ENCODE assay signal across 8 cellular contexts in the genomic region with DNA sequence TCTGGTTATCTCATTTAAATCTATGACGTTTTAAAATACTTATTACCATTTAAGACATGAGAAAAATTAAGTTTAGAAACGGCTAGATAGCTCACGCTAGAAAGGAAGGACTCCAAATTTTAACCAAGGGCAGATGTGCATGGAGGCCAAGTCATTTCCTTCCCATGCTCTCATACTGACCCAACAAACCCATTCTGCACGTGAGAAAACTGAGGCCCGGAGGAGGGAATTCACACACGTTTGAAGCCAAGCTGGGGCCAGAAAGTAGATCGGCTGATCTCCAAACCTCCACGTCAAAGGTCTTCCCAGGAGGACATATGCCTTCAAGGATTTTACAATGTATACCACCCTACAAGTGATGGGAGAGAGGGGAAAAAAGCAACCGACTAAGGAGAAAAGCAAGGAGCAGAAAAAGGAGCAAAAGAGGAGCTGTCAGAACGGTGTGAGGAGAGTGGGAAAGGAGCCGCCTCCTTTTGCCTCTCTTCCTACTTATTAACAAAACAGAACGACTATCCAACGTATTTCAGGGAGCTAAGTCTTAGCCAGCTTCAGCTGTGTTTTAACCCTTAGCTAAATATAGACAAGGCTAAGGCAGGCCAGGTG. TPM values are rescaled to one million over a fixed set of nuclear protein-coding genes. Genes with fewer than 3 reads are reported as not detected.
DNase-seq lines count a peak whose midpoint lies in the region; ATAC-seq and TF ChIP-seq lines count a peak whose summit lies in the region.

No MANE protein-coding gene starts in this region.

- no peaks in the 10 kb centered on the region; the same call in 1 of the 2 replicates for H4K20me1 ChIP-seq in SK-N-SH (ENCODE audit: insufficient read depth)

- no peaks in the 10 kb centered on the region for H3K27me3 Mint-ChIP-seq in progenitor cell of endocrine pancreas

- peaks cover 13% of the 10 kb centered on the region for H3K36me3 Mint-ChIP-seq in progenitor cell of endocrine pancreas (ENCODE audit: insufficient read depth)

- peak overlapping the region; percentile 78 for H3K4me2 ChIP-seq in SK-N-SH

- POLR2A ChIA-PET in SK-N-SH (lab: Yijun Ruan, JAX) = interaction anchor here (1.1 to 1.4 kb wide), 3 partner anchors 28 to 448 kb away, joined by 3 to 7 read pairs (median 4); partner anchors contain the start of genes DNAJC12 and HNRNPH3

- CTCF ChIA-PET in SK-N-SH (lab: Yijun Ruan, JAX) = interaction anchor here (0.7 to 1.9 kb wide), 5 partner anchors 18 to 523 kb away, joined by 3 to 7 read pairs (median 3); partner anchors contain the start of genes PBLD and RUFY2

- H3K9me3 Mint-ChIP-seq in progenitor cell of endocrine pancreas (ENCODE audit: low read depth) = no peaks in the 10 kb centered on the region

- H2AFZ ChIP-seq in SK-N-SH (ENCODE audit: low read depth) = peak overlapping the region; percentile 100

- no peaks in the 10 kb centered on the region; a peak in 1 of 4 replicates for H3K4me1 ChIP-seq in SK-N-SH (ENCODE audit: control insufficient read depth in 1 of 2, insufficient read depth in 2 of 2, low read depth in 1 of 2, low read length in 1 of 2)

- in situ Hi-C loops in GM13976 (cut with MboI; ENCODE audit: low sequenced_read_pairs, unreplicated experiment) = no loop called here

- H3K9me2 ChIP-seq in SK-N-SH = no peaks in the 10 kb centered on the region

- TF ChIP-seq RAD21 in SK-N-SH (IDR thresholded peaks at IDR 0.05; ENCODE audit: low read length) = no peak

- peaks cover 18 to 22% of the 10 kb centered on the region in 2 experiments for H3K36me3 ChIP-seq in SK-N-SH (replicated peaks in 1 of 2; ENCODE audit: control insufficient read depth in 1 of 2, insufficient read depth in 2 of 2, low read length in 1 of 2)

- H3K27ac ChIP-seq in SK-N-SH (ENCODE audit: low read depth in 2 of 2, low read length in 1 of 2) = peak overlapping the region; percentile 86

- peaks cover 8% of the 10 kb centered on the region for H3K4me1 Mint-ChIP-seq in progenitor cell of endocrine pancreas (ENCODE audit: low read depth)

- peaks cover 15% of the 10 kb centered on the region for H3F3A ChIP-seq in SK-N-SH (replicated peaks; ENCODE audit: insufficient read depth)

- H3K27ac Mint-ChIP-seq in progenitor cell of endocrine pancreas = peak overlapping the region; percentile 97

- H3K79me2 ChIP-seq in SK-N-SH (ENCODE audit: insufficient read depth) = peaks cover 38% of the 10 kb centered on the region

- H3K9ac ChIP-seq in SK-N-SH = peak overlapping the region; percentile 75

- no peaks in the 10 kb centered on the region for H3K9me3 ChIP-seq in SK-N-SH

- peak overlapping the region; percentile 69 to 72 for H3K4me3 ChIP-seq in SK-N-SH (ENCODE audit: low read depth in 2 of 2, low read length in 1 of 2)

- no peak for TF ChIP-seq EP300 in SK-N-SH (IDR thresholded peaks at IDR 0.05; ENCODE audit: borderline replicate concordance in 1 of 2, low read depth in 1 of 2, low read length in 1 of 2)

- H3K27me3 ChIP-seq in SK-N-SH (ENCODE audit: insufficient read depth) = no peaks in the 10 kb centered on the region

- no peak for TF ChIP-seq CTCF in GM13976 (IDR thresholded peaks at IDR 0.05; ENCODE audit: borderline replicate concordance, control extremely low read depth, extremely low read depth, insufficient read depth, missing control alignments)
- no peak for TF ChIP-seq CTCF in SK-N-SH (IDR thresholded peaks at IDR 0.05)
- TF ChIP-seq CTCF in progenitor cell of endocrine pancreas (IDR thresholded peaks at IDR 0.05; ENCODE audit: unreplicated experiment) = no peak
- no peak for TF ChIP-seq CTCF in omental fat pad (IDR thresholded peaks at IDR 0.05)

- DNase-seq in GM13976 (ENCODE audit: low spot score) (peak; percentile 31), SK-N-SH (no peak), fibroblast of peridontal ligament (ENCODE audit: extremely low read depth) (peak; percentile 58), progenitor cell of endocrine pancreas (ENCODE audit: low spot score, unreplicated experiment) (no peak), NCI-H2029 treated with DMSO at 0.1 percent for 48 hours (lab: John Stamatoyannopoulos, UW) (no peak), omental fat pad (ENCODE audit: low spot score) (no peak), NCI-H1436 treated with DMSO at 0.1 percent for 48 hours (lab: John Stamatoyannopoulos, UW) (no peak)

- no peak for ATAC-seq in omental fat pad (ENCODE audit: low FRiP score)
- no peak for ATAC-seq in GM21360 (IDR thresholded peaks at IDR 0.05; ENCODE audit: unreplicated experiment)

- WGBS in SK-N-SH (ENCODE audit: low lambda C conversion rate) = 46% methylated on average over 13 of the region's 13 CpGs

- H3K4me3 Mint-ChIP-seq in progenitor cell of endocrine pancreas (ENCODE audit: low read depth) = peak overlapping the region; percentile 89

TF ChIP-seq in SK-N-SH, 30 proteins besides CTCF, POLR2A, EP300 and RAD21:
- TF ChIP-seq, protein P1, sequence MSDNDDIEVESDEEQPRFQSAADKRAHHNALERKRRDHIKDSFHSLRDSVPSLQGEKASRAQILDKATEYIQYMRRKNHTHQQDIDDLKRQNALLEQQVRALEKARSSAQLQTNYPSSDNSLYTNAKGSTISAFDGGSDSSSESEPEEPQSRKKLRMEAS (IDR thresholded peaks at IDR 0.05; ENCODE audit: low read depth) = no peak
- TF ChIP-seq FOSL2 (IDR thresholded peaks at IDR 0.05; ENCODE audit: borderline replicate concordance, low read depth) = no peak
- TF ChIP-seq GABPA (IDR thresholded peaks at IDR 0.05; ENCODE audit: low read depth) = no peak
- no peak for TF ChIP-seq JUND (IDR thresholded peaks at IDR 0.05)
- no peak for TF ChIP-seq TCF12 (IDR thresholded peaks at IDR 0.05)
- no peak for TF ChIP-seq MXI1 (IDR thresholded peaks at IDR 0.05; ENCODE audit: low read depth, low read length)
- TF ChIP-seq, protein P2, sequence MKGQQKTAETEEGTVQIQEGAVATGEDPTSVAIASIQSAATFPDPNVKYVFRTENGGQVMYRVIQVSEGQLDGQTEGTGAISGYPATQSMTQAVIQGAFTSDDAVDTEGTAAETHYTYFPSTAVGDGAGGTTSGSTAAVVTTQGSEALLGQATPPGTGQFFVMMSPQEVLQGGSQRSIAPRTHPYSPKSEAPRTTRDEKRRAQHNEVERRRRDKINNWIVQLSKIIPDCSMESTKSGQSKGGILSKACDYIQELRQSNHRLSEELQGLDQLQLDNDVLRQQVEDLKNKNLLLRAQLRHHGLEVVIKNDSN (IDR thresholded peaks at IDR 0.05; ENCODE audit: borderline replicate concordance, low read depth) = no peak
- no peak for TF ChIP-seq GATA2 (CRISPR knock-in tag; IDR thresholded peaks at IDR 0.05)
- no peak for TF ChIP-seq USF2 (IDR thresholded peaks at IDR 0.05; ENCODE audit: borderline replicate concordance, low read depth, low read length)
- TF ChIP-seq TEAD4 (IDR thresholded peaks at IDR 0.05; ENCODE audit: borderline replicate concordance, insufficient read depth) = no peak
- no peak for TF ChIP-seq FOXJ3 (CRISPR knock-in tag; IDR thresholded peaks at IDR 0.05)
- TF ChIP-seq RCOR1 (IDR thresholded peaks at IDR 0.05; ENCODE audit: low read length) = no peak; the same call in 1 of the 2 replicates
- no peak for TF ChIP-seq FOXM1 (IDR thresholded peaks at IDR 0.05; ENCODE audit: low read depth)
- TF ChIP-seq, protein P3, sequence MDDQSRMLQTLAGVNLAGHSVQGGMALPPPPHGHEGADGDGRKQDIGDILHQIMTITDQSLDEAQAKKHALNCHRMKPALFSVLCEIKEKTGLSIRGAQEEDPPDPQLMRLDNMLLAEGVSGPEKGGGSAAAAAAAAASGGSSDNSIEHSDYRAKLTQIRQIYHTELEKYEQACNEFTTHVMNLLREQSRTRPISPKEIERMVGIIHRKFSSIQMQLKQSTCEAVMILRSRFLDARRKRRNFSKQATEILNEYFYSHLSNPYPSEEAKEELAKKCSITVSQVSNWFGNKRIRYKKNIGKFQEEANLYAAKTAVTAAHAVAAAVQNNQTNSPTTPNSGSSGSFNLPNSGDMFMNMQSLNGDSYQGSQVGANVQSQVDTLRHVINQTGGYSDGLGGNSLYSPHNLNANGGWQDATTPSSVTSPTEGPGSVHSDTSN (IDR thresholded peaks at IDR 0.05) = no peak
- no peak for TF ChIP-seq ELF1 (IDR thresholded peaks at IDR 0.05)
- TF ChIP-seq CHD2 (IDR thresholded peaks at IDR 0.05; ENCODE audit: low read length, partially characterized antibody) = no peak

RNA-seq across cellular contexts. Expression of gene SIRT1, which starts 0.6 kb away (rescaled TPM):
- 6.0 and 7.0 TPM in 2 replicates for polyA plus RNA-seq in SK-N-SH (2012; rRNA removed)
- 9.6 and 11.2 TPM in 2 replicates for polyA plus RNA-seq in SK-N-SH (2012; cell fraction: cytosol; rRNA removed)
- polyA plus RNA-seq in SK-N-SH (2012; cell fraction: nucleus; rRNA removed) = 3.6 and 8.0 TPM in 2 replicates
- total RNA-seq in progenitor cell of endocrine pancreas = 35.0 and 36.2 TPM in 2 replicates
- total RNA-seq in omental fat pad = 10 to 100 TPM; 19.1 to 38.8 (median 29.7) TPM

RNA-seq across cellular contexts. Expression of gene DNAJC12, which starts 45.8 kb away (rescaled TPM):
- polyA plus RNA-seq in SK-N-SH (2012; rRNA removed) = 7.9 and 9.3 TPM in 2 replicates
- polyA plus RNA-seq in SK-N-SH (2012; cell fraction: cytosol; rRNA removed) = 13.8 and 18.3 TPM in 2 replicates
- 2.4 and 4.2 TPM in 2 replicates for polyA plus RNA-seq in SK-N-SH (2012; cell fraction: nucleus; rRNA removed)
- 5.9 and 6.1 TPM in 2 replicates for total RNA-seq in progenitor cell of endocrine pancreas
- total RNA-seq in omental fat pad = 1 to 10 TPM; 1.3 to 5.2 (median 2.6) TPM

Comparison
In these comparisons a context has a peak if more than half of its experiments do, and no peak if none do; other contexts are left out.
1. DNase-seq: peak in GM13976 (single experiment) and fibroblast of peridontal ligament (single experiment); none in SK-N-SH (single experiment), progenitor cell of endocrine pancreas (single experiment), NCI-H2029 treated with DMSO at 0.1 percent for 48 hours (single experiment), omental fat pad (single experiment) and NCI-H1436 treated with DMSO at 0.1 percent for 48 hours (single experiment).